In genomic region chr12:30548203-30548602, GRCh38 we compare ENCODE assay signal across 1 cellular context.
A peak's percentile ranks its signal among the peaks of the same experiment; 100 is the strongest.
TF ChIP-seq lines count a peak whose summit lies in the region.

No MANE protein-coding gene starts in this region.

TF ChIP-seq in HEK293, 187 proteins besides CTCF, POLR2A, EP300 and RAD21 (continued from another document):
- TF ChIP-seq PRDM6 (tag by site-specific recombination; IDR thresholded peaks at IDR 0.05) (peak; percentile 89), KLF7 (tag by site-specific recombination; IDR thresholded peaks at IDR 0.05; ENCODE audit: borderline replicate concordance) (no peak), ZNF843 (tag by site-specific recombination; IDR thresholded peaks at IDR 0.05) (0 out of 2 replicates have a peak, but pooled peaks have one; percentile 39)
